In the genomic region with DNA sequence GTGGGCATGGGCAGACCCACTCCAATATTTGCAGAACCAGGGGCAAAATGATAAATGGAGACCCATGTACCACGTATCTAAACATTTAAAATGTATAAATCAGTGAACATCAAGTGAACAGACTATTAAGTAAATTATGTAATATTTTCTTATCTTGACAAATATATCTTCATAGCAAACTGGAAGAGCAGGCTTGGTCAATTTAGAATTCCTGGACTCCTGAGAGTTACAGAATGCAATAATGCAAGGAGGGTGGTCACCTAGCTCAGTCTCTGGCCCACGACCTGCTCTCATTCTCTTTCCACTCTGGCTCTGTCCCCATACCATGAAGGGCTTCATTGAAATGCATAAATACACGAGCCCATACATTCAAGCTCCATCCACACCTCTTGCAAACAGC, we compare ENCODE assay signal across 22 cellular contexts.
"Had no signal": no experiment of that assay in that cellular context is flagged by ENCODE, and none has a peak within 500 bp of the region (broad histone marks: within the 10 kb centered on the region; RNA-seq: fewer than 3 reads in every experiment).

No MANE protein-coding gene starts in this region.

- H3K27ac ChIP-seq: left lung, transverse colon had no signal

- H3K27me3 Mint-ChIP-seq: activated B cell treated with CpG ODN at 0.5 μM for 24 hours had no signal

- H3K4me1 Mint-ChIP-seq: activated B cell treated with CpG ODN at 0.5 μM for 24 hours; activated T-helper 17 cell treated with anti-CD3 and anti-CD28 coated beads, Interleukin-2, amount 50 U/mL, for 72 hours; immature natural killer cell; stimulated activated naive B cell treated with anti-CD40 and anti-IgM and Interleukin-4, amounts not matched to agents 10 μg/mL and 1 μg/mL and 100 μg/mL, for 72 hours had no signal

- H3K27me3 ChIP-seq: left lung, transverse colon had no signal

- DNase-seq: activated B cell treated with CpG ODN at 0.5 μM for 24 hours; activated CD4-positive, alpha-beta T cell treated with anti-CD3 and anti-CD28 coated beads for 36 hours; activated CD4-positive, alpha-beta T cell treated with anti-CD3 and anti-CD28 coated beads, Interleukin-2, amount 50 U/mL, for 4 hours; activated CD8-positive, alpha-beta memory T cell treated with anti-CD3 and anti-CD28 coated beads for 24 hours; activated CD8-positive, alpha-beta memory T cell treated with anti-CD3 and anti-CD28 coated beads, Interleukin-2, amount 50 U/mL, for 4 hours; activated naive CD8-positive, alpha-beta T cell treated with anti-CD3 and anti-CD28 coated beads for 36 hours; activated T-cell treated with anti-CD3 and anti-CD28 coated beads, Interleukin-2, amount 50 U/mL, for 24 hours; cortex of kidney; endodermal cell; immature natural killer cell; left lung; naive thymus-derived CD8-positive, alpha-beta T cell; small intestine; stimulated activated CD4-positive, alpha-beta T cell treated with anti-CD3 and anti-CD28 coated beads, Interleukin-15, amount 100 ng/mL, for 24 hours; stimulated activated CD8-positive, alpha-beta memory T cell treated with anti-CD3 and anti-CD28 coated beads, Interleukin-4, amount 100 ng/mL, for 48 hours; stimulated activated naive B cell treated with anti-CD40 and anti-IgM and Interleukin-4, amounts not matched to agents 10 μg/mL and 1 μg/mL and 100 μg/mL, for 72 hours; T1000; transverse colon had no signal

- H3K27ac Mint-ChIP-seq: activated B cell treated with CpG ODN at 0.5 μM for 24 hours; activated CD4-positive, alpha-beta T cell treated with anti-CD3 and anti-CD28 coated beads for 36 hours; activated naive CD8-positive, alpha-beta T cell treated with anti-CD3 and anti-CD28 coated beads for 36 hours; activated T-cell treated with anti-CD3 and anti-CD28 coated beads, Interleukin-2, amount 50 U/mL, for 24 hours; activated T-helper 17 cell treated with anti-CD3 and anti-CD28 coated beads, Interleukin-2, amount 50 U/mL, for 72 hours; endodermal cell; immature natural killer cell; naive thymus-derived CD8-positive, alpha-beta T cell; stimulated activated naive B cell treated with anti-CD40 and anti-IgM and Interleukin-4, amounts not matched to agents 10 μg/mL and 1 μg/mL and 100 μg/mL, for 72 hours; T-helper 1 cell treated with Interleukin-12 subunit alpha and Interleukin-12 subunit beta and Interleukin-4 antibody, amounts not matched to agents 30 μg/mL and 1 μg/mL, for 36 hours had no signal

- H3K36me3 Mint-ChIP-seq: activated naive CD8-positive, alpha-beta T cell treated with anti-CD3 and anti-CD28 coated beads for 36 hours; immature natural killer cell; naive thymus-derived CD8-positive, alpha-beta T cell; stimulated activated naive B cell treated with anti-CD40 and anti-IgM and Interleukin-4, amounts not matched to agents 10 μg/mL and 1 μg/mL and 100 μg/mL, for 72 hours had no signal

- H3K9me3 Mint-ChIP-seq: activated B cell treated with CpG ODN at 0.5 μM for 24 hours; activated naive CD8-positive, alpha-beta T cell treated with anti-CD3 and anti-CD28 coated beads for 36 hours; activated T-cell treated with anti-CD3 and anti-CD28 coated beads, Interleukin-2, amount 50 U/mL, for 24 hours; activated T-helper 17 cell treated with anti-CD3 and anti-CD28 coated beads, Interleukin-2, amount 50 U/mL, for 72 hours; endodermal cell; naive thymus-derived CD8-positive, alpha-beta T cell; stimulated activated naive B cell treated with anti-CD40 and anti-IgM and Interleukin-4, amounts not matched to agents 10 μg/mL and 1 μg/mL and 100 μg/mL, for 72 hours; T-helper 1 cell treated with Interleukin-12 subunit alpha and Interleukin-12 subunit beta and Interleukin-4 antibody, amounts not matched to agents 30 μg/mL and 1 μg/mL, for 36 hours had no signal

- H3K36me3 ChIP-seq: left lung, transverse colon had no signal

- H3K9me3 ChIP-seq: left lung, transverse colon had no signal

- H3K4me3 ChIP-seq: left lung, lung, transverse colon had no signal

- H3K4me3 Mint-ChIP-seq: activated B cell treated with CpG ODN at 0.5 μM for 24 hours; activated CD4-positive, alpha-beta T cell treated with anti-CD3 and anti-CD28 coated beads for 36 hours; activated naive CD8-positive, alpha-beta T cell treated with anti-CD3 and anti-CD28 coated beads for 36 hours; activated T-cell treated with anti-CD3 and anti-CD28 coated beads, Interleukin-2, amount 50 U/mL, for 24 hours; activated T-helper 17 cell treated with anti-CD3 and anti-CD28 coated beads, Interleukin-2, amount 50 U/mL, for 72 hours; endodermal cell; immature natural killer cell; naive thymus-derived CD8-positive, alpha-beta T cell; stimulated activated naive B cell treated with anti-CD40 and anti-IgM and Interleukin-4, amounts not matched to agents 10 μg/mL and 1 μg/mL and 100 μg/mL, for 72 hours; T-helper 1 cell treated with Interleukin-12 subunit alpha and Interleukin-12 subunit beta and Interleukin-4 antibody, amounts not matched to agents 30 μg/mL and 1 μg/mL, for 36 hours had no signal

- ATAC-seq: activated CD4-positive, alpha-beta T cell treated with anti-CD3 and anti-CD28 coated beads for 36 hours; activated T-helper 17 cell treated with anti-CD3 and anti-CD28 coated beads, Interleukin-2, amount 50 U/mL, for 72 hours; naive thymus-derived CD8-positive, alpha-beta T cell; sciatic nerve; stimulated activated naive B cell treated with anti-CD40 and anti-IgM and Interleukin-4, amounts not matched to agents 10 μg/mL and 1 μg/mL and 100 μg/mL, for 72 hours had no signal
